8 cellular contexts compared by ENCODE assay signal in the genomic region with DNA sequence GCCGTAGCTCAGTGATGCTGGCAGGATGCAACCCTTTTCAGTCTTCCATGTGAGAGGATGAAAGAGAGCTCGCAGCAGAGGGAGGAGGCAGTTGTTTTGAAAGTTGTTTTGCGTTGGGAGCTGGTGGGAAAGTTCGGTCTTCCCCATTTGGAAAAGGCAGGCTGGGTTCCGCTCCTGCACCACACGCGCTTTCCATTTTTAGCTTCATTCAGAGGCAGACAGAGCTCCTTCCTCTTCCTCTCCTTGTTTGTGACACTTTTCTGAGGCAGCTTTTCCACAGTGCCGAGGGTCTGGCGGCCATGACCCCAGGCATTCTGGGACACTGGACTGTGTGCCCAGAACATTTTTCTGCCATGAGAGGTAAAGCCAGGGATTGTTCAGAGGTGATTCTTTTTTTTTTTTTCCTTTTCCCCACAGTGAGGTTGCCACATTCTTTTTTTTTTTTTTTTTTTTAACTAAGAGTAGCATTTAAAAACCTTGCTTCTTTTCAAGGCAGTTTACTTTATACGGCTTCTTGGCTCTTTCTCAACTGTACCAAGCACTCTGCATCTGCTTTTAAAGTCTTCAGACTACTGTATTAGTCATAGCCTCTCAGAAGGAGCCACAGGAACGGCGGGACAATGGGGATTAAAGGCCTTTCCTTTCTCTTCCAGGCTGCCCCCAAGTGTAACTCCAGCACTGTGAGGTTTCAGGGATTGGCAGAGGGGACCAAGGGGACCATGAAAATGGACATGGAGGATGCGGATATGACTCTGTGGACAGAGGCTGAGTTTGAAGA. TPM values are rescaled to one million over a fixed set of nuclear protein-coding genes. Genes with fewer than 3 reads are reported as not detected.
DNase-seq lines count a peak whose midpoint lies in the region; ATAC-seq and TF ChIP-seq lines count a peak whose summit lies in the region.

No MANE protein-coding gene starts in this region.

- H3K36me3 ChIP-seq in prostate gland: no peaks in the 10 kb centered on the region

- peak overlapping the region in 1 of 2 donors; percentile 58 for H3K27ac ChIP-seq in prostate gland

- ATAC-seq in SK-N-SH treated with all-trans-retinoic acid at 6 μM for 48 hours: peak; percentile 53
- no peak for ATAC-seq in activated CD4-positive, CD25-positive, alpha-beta regulatory T cell treated with anti-CD3 and anti-CD28 coated beads, Interleukin-2, amount 50 U/mL, for 24 hours

- TF ChIP-seq POLR2A in prostate gland (IDR thresholded peaks at IDR 0.05): no peak

- H3K27me3 ChIP-seq in prostate gland (replicated peaks; ENCODE audit: insufficient read depth): no peaks in the 10 kb centered on the region

- DNase-seq in GM12864 (ENCODE audit: low read depth) (no peak), fibroblast of the aortic adventitia (ENCODE audit: low read depth) (peak; percentile 84), prostate gland (ENCODE audit: low spot score) (no peak), NCI-H187 treated with DMSO at 0.1 percent for 48 hours (lab: John Stamatoyannopoulos, UW) (no peak), NCI-H748 treated with DMSO at 0.1 percent for 48 hours (lab: John Stamatoyannopoulos, UW) (no peak), DMS79 treated with DMSO at 0.1 percent for 48 hours (lab: John Stamatoyannopoulos, UW) (no peak)

- peak overlapping the region; percentile 84 for H3K4me3 ChIP-seq in GM12864 (ENCODE audit: low read depth, low read length)
- peak overlapping the region; percentile 63 for H3K4me3 ChIP-seq in fibroblast of the aortic adventitia (ENCODE audit: low read depth, low read length)
- H3K4me3 ChIP-seq in prostate gland: peak overlapping the region; percentile 10 to 41

- intact Hi-C loops in prostate gland (cut with DNase I): no loop called here

- H3K4me1 ChIP-seq in prostate gland (replicated peaks): no peaks in the 10 kb centered on the region

- WGBS in prostate gland: 66% methylated on average over 13 of the region's 13 CpGs

- TF ChIP-seq CTCF in GM12864 (IDR thresholded peaks at IDR 0.05; ENCODE audit: low read depth, low read length, missing control alignments): no peak
- no peak for TF ChIP-seq CTCF in fibroblast of the aortic adventitia (IDR thresholded peaks at IDR 0.05; ENCODE audit: insufficient read depth, low read length)
- no peak for TF ChIP-seq CTCF in prostate gland (IDR thresholded peaks at IDR 0.05)

- no peaks in the 10 kb centered on the region for H3K9me3 ChIP-seq in prostate gland

TF ChIP-seq in SK-N-SH treated with all-trans-retinoic acid at 6 μM for 48 hours, 23 proteins besides CTCF, POLR2A, EP300 and RAD21:
- TF ChIP-seq ISL1 (CRISPR knock-in tag; IDR thresholded peaks at IDR 0.05): no peak

RNA-seq across cellular contexts. Expression of a gene that starts 1.6 kb away (rescaled TPM):
- total RNA-seq in fibroblast of the aortic adventitia (ENCODE audit: low replicate concordance) (1.4 and 2.8 TPM in 2 replicates), prostate gland (1 to 10 TPM; 3.5 TPM)

Comparison
In these comparisons a context has a peak if more than half of its experiments do, and no peak if none do; other contexts are left out.
1. H3K4me3 ChIP-seq: peak in every context shown above with its lines; median percentile 84 in GM12864; 63 in fibroblast of the aortic adventitia; 26 in prostate gland.